ENCODE assay signal across 10 cellular contexts in the genomic region with DNA sequence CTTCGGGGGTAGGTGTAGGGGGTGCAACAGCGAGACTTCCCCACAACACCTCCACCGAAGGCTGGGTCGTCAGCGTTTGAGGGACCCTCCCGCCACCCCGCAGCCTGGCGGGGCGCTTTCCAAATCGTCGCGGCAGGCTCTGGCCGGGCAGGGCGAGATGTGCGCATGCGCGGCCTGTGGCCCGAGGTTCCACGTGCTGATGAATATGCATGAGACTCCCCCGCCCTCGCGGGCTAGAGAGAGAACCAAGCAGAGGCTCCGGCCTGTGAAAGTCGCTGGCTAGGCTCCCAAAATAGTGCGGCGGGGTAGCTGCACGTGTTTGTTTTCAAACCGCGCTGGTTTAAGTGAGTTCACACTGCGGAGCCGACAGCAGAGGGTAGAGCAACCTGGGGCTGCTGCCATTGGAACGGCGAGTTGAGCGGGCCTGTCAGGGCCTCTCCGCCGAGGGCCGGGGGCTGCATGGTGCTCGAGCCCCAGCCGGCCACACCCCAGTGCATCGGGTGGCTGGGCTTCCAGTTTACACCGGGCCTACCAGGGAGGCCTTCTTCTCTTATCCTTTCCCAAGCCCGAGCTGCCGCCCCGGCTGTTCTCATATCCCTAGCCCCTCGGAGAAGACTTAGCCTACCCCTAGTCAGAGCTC. TPM values are rescaled to one million over a fixed set of nuclear protein-coding genes. Genes with fewer than 3 reads are reported as not detected.
DNase-seq lines count a peak whose midpoint lies in the region; ATAC-seq, FAIRE-seq and TF ChIP-seq lines count a peak whose summit lies in the region.
"Had no signal": no experiment of that assay in that cellular context is flagged by ENCODE, and none has a peak within 500 bp of the region (broad histone marks: within the 10 kb centered on the region; RNA-seq: fewer than 3 reads in every experiment).

No MANE protein-coding gene starts in this region.

- no peak overlapping the region for H3K56ac ChIP-seq in H1 (replicated peaks; ENCODE audit: insufficient read length, low read depth, low read length)

- no peaks in the 10 kb centered on the region for H4K20me1 ChIP-seq in KMS-11 (ENCODE audit: insufficient read depth)
- peaks cover 4 to 9% of the 10 kb centered on the region in 2 experiments for H4K20me1 ChIP-seq in H1 (replicated peaks in 1 of 2; ENCODE audit: control insufficient read depth in 1 of 2, insufficient read depth in 2 of 2, low read length in 2 of 2)

- no peak overlapping the region for H2BK120ac ChIP-seq in H1 (replicated peaks; ENCODE audit: low read depth, low read length)

- no peak overlapping the region for H3K23ac ChIP-seq in H1 (ENCODE audit: insufficient read length)

- H3K27ac ChIP-seq in KMS-11 (no peak overlapping the region), H1 (ENCODE audit: low read depth, low read length) (no peak overlapping the region), muscle layer of colon (ENCODE audit: low read depth, low read length) (no peak overlapping the region)

- TF ChIP-seq CTCF in AG04449 (IDR thresholded peaks at IDR 0.05; ENCODE audit: insufficient read depth, low read length, missing control alignments): no peak
- TF ChIP-seq CTCF in KMS-11 (conservative IDR thresholded peaks at IDR 0.05; ENCODE audit: low read depth, low read length): no peak
- no peak for TF ChIP-seq CTCF in H1 (IDR thresholded peaks at IDR 0.05; ENCODE audit: control extremely low read depth in 1 of 3, insufficient read depth in 1 of 3, low read depth in 1 of 3, low read length in 3 of 3)

- H4K8ac ChIP-seq in H1 (ENCODE audit: extremely low read depth, insufficient read depth, low read length): peak overlapping the region; percentile 19; the same call in 1 of the 2 replicates

- no peak overlapping the region for H3K9ac ChIP-seq in KMS-11
- no peak overlapping the region for H3K9ac ChIP-seq in H1 (replicated peaks in 1 of 4; ENCODE audit: extremely low read depth in 1 of 4, low read depth in 3 of 4, low read length in 3 of 4)
- no peak overlapping the region for H3K9ac ChIP-seq in muscle layer of colon (ENCODE audit: low read length)

- H4K91ac ChIP-seq in H1 (replicated peaks; ENCODE audit: insufficient read length, low read length): no peak overlapping the region

- no peak overlapping the region for H2BK12ac ChIP-seq in H1 (ENCODE audit: low read depth, low read length)

- H2BK5ac ChIP-seq in H1 (ENCODE audit: low read depth, low read length): no peak overlapping the region

- no peaks in the 10 kb centered on the region for H3K79me1 ChIP-seq in H1 (ENCODE audit: low read depth, low read length)

- POLR2A ChIA-PET in AG04449 (lab: Yijun Ruan, JAX) (no interaction called here), H1 (lab: Charles Lee; ENCODE audit: partially characterized antibody) (interaction anchor here (1.0 to 1.7 kb wide), 4 partner anchors 25 to 65 kb away, joined by 3 to 4 read pairs (median 3); no protein-coding TSS in a partner anchor)

- H2AFZ ChIP-seq in KMS-11 (ENCODE audit: low read depth) (peak overlapping the region; percentile 36; the same call in 1 of the 2 replicates), H1 (ENCODE audit: low read length) (no peak overlapping the region)

- H3K4me3 Mint-ChIP-seq in stimulated activated effector memory CD8-positive, alpha-beta T cell treated with anti-CD3 and anti-CD28 coated beads, Interleukin-12 subunit alpha, Interleukin-12 subunit beta, amount 100 ng/mL, for 72 hours: no peak overlapping the region

- no peaks in the 10 kb centered on the region for H3K36me3 Mint-ChIP-seq in stimulated activated effector memory CD8-positive, alpha-beta T cell treated with anti-CD3 and anti-CD28 coated beads, Interleukin-12 subunit alpha, Interleukin-12 subunit beta, amount 100 ng/mL, for 72 hours

- no peak for TF ChIP-seq POLR2A in H1 (IDR thresholded peaks at IDR 0.05; ENCODE audit: control extremely low read depth in 1 of 2, low read depth in 2 of 2, low read length in 2 of 2)

- H3K36me3 ChIP-seq in KMS-11 (ENCODE audit: insufficient read depth) (no peaks in the 10 kb centered on the region), H1 (ENCODE audit: control insufficient read depth in 2 of 4, insufficient read depth in 4 of 4, low read length in 3 of 4) (peaks cover 0 to 3% (median 0%) of the 10 kb centered on the region in 4 experiments; a peak in 1 of 8 replicates), muscle layer of colon (ENCODE audit: insufficient read depth, low read length) (no peaks in the 10 kb centered on the region)

- ATAC-seq in stimulated activated effector memory CD8-positive, alpha-beta T cell treated with anti-CD3 and anti-CD28 coated beads, Interleukin-12 subunit alpha, Interleukin-12 subunit beta, amount 100 ng/mL, for 72 hours: no peak
- no peak for ATAC-seq in HG02981 (IDR thresholded peaks at IDR 0.05; ENCODE audit: unreplicated experiment)

- H3K27me3 ChIP-seq in KMS-11 (ENCODE audit: insufficient read depth, low read depth): no peaks in the 10 kb centered on the region
- H3K27me3 ChIP-seq in H1 (replicated peaks in 1 of 4; ENCODE audit: control insufficient read depth in 3 of 4, extremely low read depth in 1 of 4, insufficient read depth in 3 of 4, low read length in 3 of 4): peaks cover 81 to 99% (median 90%) of the 10 kb centered on the region in 4 experiments
- peaks cover 94 to 97% of the 10 kb centered on the region in 2 donors for H3K27me3 ChIP-seq in muscle layer of colon (ENCODE audit: control insufficient read depth in 1 of 2, insufficient read depth in 2 of 2, low read length in 2 of 2)

- CTCF ChIA-PET in AG04449 (lab: Yijun Ruan, JAX): interaction anchor here (1.1 kb wide), 1 partner anchor 671 kb away, joined by 3 read pairs; no protein-coding TSS in a partner anchor
- CTCF ChIA-PET in H1 (lab: Charles Lee; ENCODE audit: partially characterized antibody): interaction anchor here (1.2 to 17.2 kb wide), 5 partner anchors 26 to 299 kb away, joined by 3 to 485 read pairs (median 6); a partner anchor contains a TSS

- peaks cover 6% of the 10 kb centered on the region; the same call in 1 of the 2 replicates for H3K23me2 ChIP-seq in H1 (ENCODE audit: low read depth, low read length)

- no peak overlapping the region for H2BK15ac ChIP-seq in H1 (ENCODE audit: low read length)

- 1% methylated on average over 44 of the region's 45 CpGs; no CpG with 5 or more reads in 1 of the 2 experiments for WGBS in H1 (ENCODE audit: extremely low coverage in 1 of 2, insufficient coverage in 1 of 2, insufficient read length in 1 of 2, insufficient replicate concordance in 2 of 2, low coverage in 1 of 2, low lambda C conversion rate in 2 of 2, missing lambda C conversion rate in 1 of 2), 2 experiments

- H3K79me2 ChIP-seq in KMS-11 (ENCODE audit: insufficient read depth, low read depth) (no peaks in the 10 kb centered on the region), H1 (ENCODE audit: control insufficient read depth in 1 of 2, insufficient read depth in 2 of 2, low read length in 2 of 2) (no peaks in the 10 kb centered on the region)

- FAIRE-seq in H1 (lab: Jason Lieb, UNC): peak; percentile 92

- no peak for TF ChIP-seq EP300 in H1 (IDR thresholded peaks at IDR 0.05; ENCODE audit: borderline replicate concordance in 1 of 2, low read depth in 2 of 2, low read length in 2 of 2)

- H3K4me2 ChIP-seq in KMS-11 (no peak overlapping the region), H1 (ENCODE audit: insufficient read depth in 1 of 2, low read depth in 2 of 2, low read length in 2 of 2) (peak overlapping the region; percentile 68 to 88)

- H3K4me1 Mint-ChIP-seq in stimulated activated effector memory CD8-positive, alpha-beta T cell treated with anti-CD3 and anti-CD28 coated beads, Interleukin-12 subunit alpha, Interleukin-12 subunit beta, amount 100 ng/mL, for 72 hours: no peaks in the 10 kb centered on the region

- no peaks in the 10 kb centered on the region for H3K4me1 ChIP-seq in KMS-11 (ENCODE audit: low read depth, poor library complexity, severe bottlenecking)
- H3K4me1 ChIP-seq in H1 (replicated peaks in 1 of 4; ENCODE audit: control insufficient read depth in 3 of 4, insufficient read depth in 4 of 4, low read length in 3 of 4): peaks cover 13 to 35% (median 16%) of the 10 kb centered on the region in 4 experiments
- peaks cover 37% of the 10 kb centered on the region for H3K4me1 ChIP-seq in muscle layer of colon (ENCODE audit: insufficient read depth, low read length)

- no peak overlapping the region for H4K5ac ChIP-seq in H1 (ENCODE audit: insufficient read length, low read depth, low read length)

- no peak overlapping the region for H3K18ac ChIP-seq in H1 (ENCODE audit: extremely low read depth, low read length)

- peaks cover 3% of the 10 kb centered on the region for H3K9me3 Mint-ChIP-seq in stimulated activated effector memory CD8-positive, alpha-beta T cell treated with anti-CD3 and anti-CD28 coated beads, Interleukin-12 subunit alpha, Interleukin-12 subunit beta, amount 100 ng/mL, for 72 hours

- no peak overlapping the region for H2AK5ac ChIP-seq in H1 (ENCODE audit: low read depth, low read length)

- H3K9me3 ChIP-seq in H1 (ENCODE audit: insufficient read depth in 2 of 2, low read depth in 1 of 2, low read length in 1 of 2) (no peaks in the 10 kb centered on the region), muscle layer of colon (ENCODE audit: low read length) (peaks cover 17% of the 10 kb centered on the region)

- H3K27ac Mint-ChIP-seq in stimulated activated effector memory CD8-positive, alpha-beta T cell treated with anti-CD3 and anti-CD28 coated beads, Interleukin-12 subunit alpha, Interleukin-12 subunit beta, amount 100 ng/mL, for 72 hours: no peak overlapping the region

- H2BK20ac ChIP-seq in H1 (ENCODE audit: low read length): 0 out of 2 replicates have a peak overlapping the region, but pooled peaks have one; percentile 68

- H3K4me3 ChIP-seq in AG04449 (ENCODE audit: low read depth, low read length): peak overlapping the region; percentile 49
- H3K4me3 ChIP-seq in KMS-11 (IDR thresholded peaks at IDR 0.05; ENCODE audit: insufficient read depth, low read depth, low read length): no peak overlapping the region
- peak overlapping the region; percentile 38 to 58 (median 44) for H3K4me3 ChIP-seq in H1 (ENCODE audit: extremely low read depth in 1 of 4, insufficient read depth in 2 of 4, low read depth in 3 of 4, low read length in 4 of 4)
- peak overlapping the region; percentile 16 to 29 for H3K4me3 ChIP-seq in muscle layer of colon (ENCODE audit: low read depth in 1 of 2, low read length in 2 of 2)

- DNase-seq in AG04449 (ENCODE audit: low read depth, low spot score) (no peak), H1 (ENCODE audit: low read depth in 1 of 2, low spot score in 2 of 2) (peak; percentile 92 to 94), SW480 (ENCODE audit: low spot score) (no peak), NCI-H1105 treated with DMSO at 0.1 percent for 48 hours (lab: John Stamatoyannopoulos, UW) (no peak)
- DNase-seq in stimulated activated effector memory CD8-positive, alpha-beta T cell treated with anti-CD3 and anti-CD28 coated beads, Interleukin-12 subunit alpha, Interleukin-12 subunit beta, amount 100 ng/mL, for 72 hours (ENCODE audit: low spot score in 2 of 2): no peak
- DNase-seq: DMS153 had no signal

- no peak overlapping the region for H3K4ac ChIP-seq in H1 (replicated peaks; ENCODE audit: insufficient read length, low read depth, low read length)

- no peak overlapping the region for H3K14ac ChIP-seq in H1 (ENCODE audit: insufficient read length)

- no peak for TF ChIP-seq RAD21 in H1 (IDR thresholded peaks at IDR 0.05 in 1 of 2, conservative IDR thresholded peaks at IDR 0.05 in 1 of 2; ENCODE audit: low read depth in 2 of 2, low read length in 2 of 2)

RNA-seq across cellular contexts. Expression of a gene that starts 10.0 kb away (rescaled TPM):
- total RNA-seq in H1 (2021; fragmentation: NEBNext Ultra II Directional; extraction: Animal tissue kit (Norgen Biotek cat#: 25700)): 1.5 and 2.2 TPM in 2 replicates
- polyA plus RNA-seq in H1 (2011; rRNA removed): 0.80 and 3.6 TPM in 2 replicates
- polyA plus RNA-seq in H1 (2011; cell fraction: cytosol; rRNA removed): 1.7 TPM
- 2.7 TPM for polyA plus RNA-seq in H1 (2011; cell fraction: nucleus; rRNA removed)
- polyA plus RNA-seq in H1 (2012, experiment 1 of 2): 0.27 to 0.77 TPM (median 0.60 TPM) in 4 replicates
- 0.08 TPM for polyA plus RNA-seq in H1 (2012, experiment 2 of 2)
- 1.4 TPM for polyA plus RNA-seq in H1 (2013, experiment 1 of 2)
- 0.75 TPM for polyA plus RNA-seq in H1 (2013, experiment 2 of 2)
- polyA minus RNA-seq in H1 (2011; rRNA and poly(A)+ RNA removed): 0.07 and 0.47 TPM in 2 replicates
- polyA minus RNA-seq in H1 (2011; cell fraction: cytosol; rRNA and poly(A)+ RNA removed): 1.6 TPM
- 2.4 TPM for polyA minus RNA-seq in H1 (2011; cell fraction: nucleus; rRNA and poly(A)+ RNA removed)
- total RNA-seq: T-helper 1 cell treated with Interleukin-12 subunit alpha and Interleukin-12 subunit beta and Interleukin-4 antibody, amounts not matched to agents 30 ng/mL and 1 ng/mL, for 36 hours had no signal

RNA-seq across cellular contexts. Expression of a gene that starts 12.8 kb away (rescaled TPM):
- total RNA-seq in H1 (2021; fragmentation: NEBNext Ultra II Directional; extraction: Animal tissue kit (Norgen Biotek cat#: 25700)): 0.13 TPM in 1 of 2 replicates, not detected in the other
- 0.03 and 0.31 TPM in 2 replicates for polyA plus RNA-seq in H1 (2011; rRNA removed)
- 0.08 TPM for polyA plus RNA-seq in H1 (2011; cell fraction: cytosol; rRNA removed)
- 0.27 TPM for polyA plus RNA-seq in H1 (2011; cell fraction: nucleus; rRNA removed)
- 0.27 TPM in 1 of 4 replicates, not detected in the others for polyA plus RNA-seq in H1 (2012, experiment 1 of 2)
- 0.08 TPM for polyA plus RNA-seq in H1 (2012, experiment 2 of 2)
- polyA plus RNA-seq in H1 (2013, experiment 1 of 2): 0.06 TPM
- polyA plus RNA-seq in H1 (2013, experiment 2 of 2): 0.06 TPM
- polyA minus RNA-seq in H1 (2011; rRNA and poly(A)+ RNA removed): not detected in 2 replicates
- not detected for polyA minus RNA-seq in H1 (2011; cell fraction: cytosol; rRNA and poly(A)+ RNA removed)
- polyA minus RNA-seq in H1 (2011; cell fraction: nucleus; rRNA and poly(A)+ RNA removed): 0.60 TPM
- total RNA-seq: T-helper 1 cell treated with Interleukin-12 subunit alpha and Interleukin-12 subunit beta and Interleukin-4 antibody, amounts not matched to agents 30 ng/mL and 1 ng/mL, for 36 hours had no signal

Comparison
In these comparisons a context has a peak if more than half of its experiments do, and no peak if none do; other contexts are left out.
1. DNase-seq: peak in H1 (2 of 2); none in AG04449 (single experiment), SW480 (single experiment), stimulated activated effector memory CD8-positive, alpha-beta T cell treated with anti-CD3 and anti-CD28 coated beads, Interleukin-12 subunit alpha, Interleukin-12 subunit beta, amount 100 ng/mL, for 72 hours (0 of 2) and NCI-H1105 treated with DMSO at 0.1 percent for 48 hours (single experiment).